In the genomic region with DNA sequence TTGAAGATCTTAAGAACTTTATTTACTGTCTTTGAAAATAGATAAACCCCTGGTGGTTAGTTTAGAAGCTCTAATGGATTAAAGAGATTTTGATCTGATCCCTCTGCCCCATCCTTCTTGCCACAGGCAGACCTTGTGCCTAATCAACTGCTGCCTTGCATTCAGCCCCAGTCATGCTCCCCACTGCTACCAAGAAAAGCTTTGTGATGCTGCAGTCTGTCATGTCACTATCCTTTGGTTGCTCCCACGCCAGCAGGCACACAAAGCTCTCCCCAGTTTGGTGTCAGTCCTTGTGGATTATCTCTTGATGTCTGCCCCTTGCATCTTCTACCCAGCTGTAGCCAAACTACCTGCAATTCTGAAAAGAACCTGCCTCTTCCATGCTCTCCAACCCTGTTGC, we compare ENCODE assay signal across 27 cellular contexts.
"Had no signal": no experiment of that assay in that cellular context is flagged by ENCODE, and none has a peak within 500 bp of the region (broad histone marks: within the 10 kb centered on the region; RNA-seq: fewer than 3 reads in every experiment).

No MANE protein-coding gene starts in this region.

- H3K27ac Mint-ChIP-seq: activated naive CD4-positive, alpha-beta T cell treated with anti-CD3 and anti-CD28 coated beads, Interleukin-2, amount 10 ng/mL, durations not matched to agents 7 days and 5 days; activated naive CD8-positive, alpha-beta T cell treated with anti-CD3 and anti-CD28 coated beads, Interleukin-2, amount 10 ng/mL, durations not matched to agents 7 days and 5 days; activated T-helper 1 cell treated with anti-CD3 and anti-CD28 coated beads, Interleukin-12 subunit alpha, Interleukin-12 subunit beta, Interleukin-2, Interleukin-4 antibody, amounts not matched to agents 30 ng/mL and 10 ng/mL and 1 ng/mL, durations not matched to agents 14 hours and 24 hours and 36 hours; nephron; stimulated activated naive B cell treated with anti-CD40 and anti-IgM and Interleukin-4, amounts not matched to agents 10 μg/mL and 1 μg/mL and 100 μg/mL, for 72 hours had no signal

- H3K27ac ChIP-seq: ascending aorta, foreskin keratinocyte, heart right ventricle, left ventricle myocardium inferior, ovary, psoas muscle, right atrium auricular region, stomach, thyroid gland, upper lobe of left lung, vagina had no signal

- H3K4me3 ChIP-seq: ascending aorta, heart right ventricle, left ventricle myocardium inferior, lung, ovary, psoas muscle, right atrium auricular region, stomach, thyroid gland, upper lobe of left lung, vagina had no signal

- H3K4me1 ChIP-seq: ascending aorta, heart right ventricle, left ventricle myocardium inferior, psoas muscle, right atrium auricular region, stomach, upper lobe of left lung, vagina had no signal

- H3K36me3 Mint-ChIP-seq: activated naive CD4-positive, alpha-beta T cell treated with anti-CD3 and anti-CD28 coated beads, Interleukin-2, amount 10 ng/mL, durations not matched to agents 7 days and 5 days; brain; stimulated activated naive B cell treated with anti-CD40 and anti-IgM and Interleukin-4, amounts not matched to agents 10 μg/mL and 1 μg/mL and 100 μg/mL, for 72 hours had no signal

- H3K36me3 ChIP-seq: ascending aorta, heart right ventricle, left ventricle myocardium inferior, ovary, right atrium auricular region, stomach, thyroid gland, upper lobe of left lung, vagina had no signal

- H3K4me3 Mint-ChIP-seq: activated naive CD4-positive, alpha-beta T cell treated with anti-CD3 and anti-CD28 coated beads, Interleukin-2, amount 10 ng/mL, durations not matched to agents 7 days and 5 days; activated naive CD8-positive, alpha-beta T cell treated with anti-CD3 and anti-CD28 coated beads, Interleukin-2, amount 10 ng/mL, durations not matched to agents 7 days and 5 days; activated T-helper 1 cell treated with anti-CD3 and anti-CD28 coated beads, Interleukin-12 subunit alpha, Interleukin-12 subunit beta, Interleukin-2, Interleukin-4 antibody, amounts not matched to agents 30 ng/mL and 10 ng/mL and 1 ng/mL, durations not matched to agents 14 hours and 24 hours and 36 hours; brain; nephron; stimulated activated naive B cell treated with anti-CD40 and anti-IgM and Interleukin-4, amounts not matched to agents 10 μg/mL and 1 μg/mL and 100 μg/mL, for 72 hours had no signal

- H3K9me3 Mint-ChIP-seq: activated naive CD4-positive, alpha-beta T cell treated with anti-CD3 and anti-CD28 coated beads, Interleukin-2, amount 10 ng/mL, durations not matched to agents 7 days and 5 days; activated naive CD8-positive, alpha-beta T cell treated with anti-CD3 and anti-CD28 coated beads, Interleukin-2, amount 10 ng/mL, durations not matched to agents 7 days and 5 days; activated T-helper 1 cell treated with anti-CD3 and anti-CD28 coated beads, Interleukin-12 subunit alpha, Interleukin-12 subunit beta, Interleukin-2, Interleukin-4 antibody, amounts not matched to agents 30 ng/mL and 10 ng/mL and 1 ng/mL, durations not matched to agents 14 hours and 24 hours and 36 hours; brain; nephron; stimulated activated naive B cell treated with anti-CD40 and anti-IgM and Interleukin-4, amounts not matched to agents 10 μg/mL and 1 μg/mL and 100 μg/mL, for 72 hours had no signal

- H3K9me3 ChIP-seq: ascending aorta, heart right ventricle, left ventricle myocardium inferior, ovary, psoas muscle, right atrium auricular region, stomach, thyroid gland, upper lobe of left lung, vagina had no signal

- H3K4me1 Mint-ChIP-seq: activated naive CD4-positive, alpha-beta T cell treated with anti-CD3 and anti-CD28 coated beads, Interleukin-2, amount 10 ng/mL, durations not matched to agents 7 days and 5 days; nephron; stimulated activated naive B cell treated with anti-CD40 and anti-IgM and Interleukin-4, amounts not matched to agents 10 μg/mL and 1 μg/mL and 100 μg/mL, for 72 hours had no signal

- H3K27me3 ChIP-seq: ascending aorta, ovary, right atrium auricular region, stomach, thyroid gland, upper lobe of left lung, vagina had no signal

- H3K27me3 Mint-ChIP-seq: stimulated activated naive B cell treated with anti-CD40 and anti-IgM and Interleukin-4, amounts not matched to agents 10 μg/mL and 1 μg/mL and 100 μg/mL, for 72 hours had no signal

- ATAC-seq: esophagus mucosa; foreskin keratinocyte; heart right ventricle; psoas muscle; stimulated activated naive B cell treated with anti-CD40 and anti-IgM and Interleukin-4, amounts not matched to agents 10 μg/mL and 1 μg/mL and 100 μg/mL, for 72 hours had no signal

- DNase-seq: activated CD4-positive, alpha-beta T cell treated with anti-CD3 and anti-CD28 coated beads for 48 hours; activated CD4-positive, alpha-beta T cell treated with anti-CD3 and anti-CD28 coated beads, Interleukin-2, amount 50 U/mL, for 48 hours; activated CD8-positive, alpha-beta memory T cell treated with anti-CD3 and anti-CD28 coated beads for 24 hours; activated gamma-delta T cell; activated naive CD4-positive, alpha-beta T cell treated with anti-CD3 and anti-CD28 coated beads, Interleukin-2, amount 10 ng/mL, durations not matched to agents 7 days and 5 days; activated naive CD8-positive, alpha-beta T cell treated with anti-CD3 and anti-CD28 coated beads, Interleukin-2, amount 10 ng/mL, durations not matched to agents 7 days and 5 days; cortex of kidney; foreskin keratinocyte; heart right ventricle; islet precursor cell; left ventricle myocardium inferior; ovary; psoas muscle; stimulated activated CD4-positive, alpha-beta T cell treated with anti-CD3 and anti-CD28 coated beads, Interleukin-15, amount 100 ng/mL, for 24 hours; stimulated activated CD4-positive, alpha-beta T cell treated with anti-CD3 and anti-CD28 coated beads, Interleukin-2, amount 100 ng/mL, for 24 hours; stimulated activated naive B cell treated with anti-CD40 and anti-IgM and Interleukin-4, amounts not matched to agents 10 μg/mL and 1 μg/mL and 100 μg/mL, for 72 hours; stomach; thyroid gland; upper lobe of left lung had no signal
